ENCODE assay signal across 8 cellular contexts in the genomic region with DNA sequence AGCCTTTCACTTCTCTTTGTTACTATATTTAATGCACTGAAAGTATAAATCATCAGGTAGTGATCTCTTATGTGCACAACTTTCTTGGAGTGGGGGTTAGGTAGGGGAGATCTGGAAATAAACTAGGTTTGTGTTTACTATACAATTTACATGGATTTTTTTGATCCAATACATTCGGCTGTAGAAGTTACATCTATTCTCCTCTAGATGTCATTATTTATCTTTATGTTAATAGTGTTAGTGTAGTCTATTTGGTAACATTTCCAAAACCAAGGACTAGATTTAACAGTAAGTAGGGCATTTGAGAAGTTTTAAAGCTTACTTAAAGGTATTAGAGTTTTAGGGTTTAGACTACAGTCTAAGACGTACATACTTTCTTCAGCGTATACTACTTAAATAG. TPM values are rescaled to one million over a fixed set of nuclear protein-coding genes. Genes with fewer than 3 reads are reported as not detected.
DNase-seq lines count a peak whose midpoint lies in the region; ATAC-seq, FAIRE-seq and TF ChIP-seq lines count a peak whose summit lies in the region.

No MANE protein-coding gene starts in this region.

- peaks cover 19% of the 10 kb centered on the region for H3K79me2 ChIP-seq in PC-3 (ENCODE audit: low read length)

- FAIRE-seq in A204.1 (lab: Jason Lieb, UNC) = peak; percentile 97

- H3F3A ChIP-seq in PC-3 (ENCODE audit: low read length, unreplicated experiment) = no peaks in the 10 kb centered on the region

- intact Hi-C loops in PC-3 (cut with micrococcal nuclease) = loop anchor here (1.0 kb wide), 3 partner anchors 96 to 148 kb away; no protein-coding TSS in a partner anchor

- BruUV-seq in PC-3 (replicated peaks; lab: Mats Ljungman, UMichigan) = no TSS peak

- H3K4me2 ChIP-seq in PC-3 (ENCODE audit: low read length) = no peak overlapping the region

- TF ChIP-seq CTCF in GM10248 (IDR thresholded peaks at IDR 0.05; ENCODE audit: control extremely low read depth, extremely low read depth, low read depth, missing control alignments) = peak; percentile 37
- peak; percentile 74 for TF ChIP-seq CTCF in PC-3 (conservative IDR thresholded peaks at IDR 0.05; ENCODE audit: low read depth, low read length)
- peak; percentile 28 to 67 (median 48) for TF ChIP-seq CTCF in tibial nerve (IDR thresholded peaks at IDR 0.05)

- TF ChIP-seq POLR2A in tibial nerve (IDR thresholded peaks at IDR 0.05) = no peak

- H3K4me1 ChIP-seq in PC-3 (ENCODE audit: insufficient read depth, low read length) (peaks cover 5% of the 10 kb centered on the region; the same call in 1 of the 2 replicates), tibial nerve (peaks cover 0 to 13% (median 5%) of the 10 kb centered on the region in 4 donors)

- CTCF ChIA-PET in GM10248 (lab: Yijun Ruan, JAX) = interaction anchor here (0.8 to 10.7 kb wide), 22 partner anchors 9 to 208 kb away, joined by 3 to 247 read pairs (median 4); a partner anchor contains a TSS
- CTCF ChIA-PET in PC-3 (lab: Charles Lee) = interaction anchor here (0.5 to 1.2 kb wide), 6 partner anchors 94 to 268 kb away, joined by 3 to 20 read pairs (median 4); no protein-coding TSS in a partner anchor

- H3K4me3 ChIP-seq in PC-3 (ENCODE audit: low read length) = no peak overlapping the region
- no peak overlapping the region for H3K4me3 ChIP-seq in tibial nerve

- ATAC-seq in PC-3 (peak; percentile 70), HG03354 (IDR thresholded peaks at IDR 0.05; ENCODE audit: poor library complexity, severe bottlenecking, unreplicated experiment) (no peak), HG02642 (IDR thresholded peaks at IDR 0.05; ENCODE audit: poor library complexity, unreplicated experiment) (no peak)

- POLR2A ChIA-PET in GM10248 (lab: Yijun Ruan, JAX) (no interaction called here), PC-3 (lab: Charles Lee; ENCODE audit: unreplicated experiment) (no interaction called here)

- DNase-seq in GM10248 (ENCODE audit: extremely low spot score) = peak; percentile 46
- peak; percentile 51 for DNase-seq in PC-3
- peak; percentile 24 for DNase-seq in fibroblast of gingiva (ENCODE audit: low read depth)
- DNase-seq in tibial nerve (ENCODE audit: low spot score in 2 of 2) = no peak
- no peak for DNase-seq in hypothalamus (lab: John Stamatoyannopoulos, UW)

- H3K27ac ChIP-seq in PC-3 (ENCODE audit: low read length) (no peak overlapping the region), tibial nerve (no peak overlapping the region)

- H4K20me1 ChIP-seq in PC-3 (ENCODE audit: low read length) = no peaks in the 10 kb centered on the region

- H3K27me3 ChIP-seq in PC-3 (ENCODE audit: low read length) (no peaks in the 10 kb centered on the region), tibial nerve (no peaks in the 10 kb centered on the region)

- H3K36me3 ChIP-seq in PC-3 (ENCODE audit: low read depth, low read length) (peaks cover 22% of the 10 kb centered on the region; the same call in 1 of the 2 replicates), tibial nerve (peaks cover 0 to 50% (median 0%) of the 10 kb centered on the region in 3 donors)

- WGBS in tibial nerve, 2 donors = 55 to 60% methylated on average over 3 of the region's 3 CpGs

- H3K9ac ChIP-seq in PC-3 (ENCODE audit: low read length) = no peak overlapping the region

- H3K9me3 ChIP-seq in PC-3 (ENCODE audit: low read length) = no peaks in the 10 kb centered on the region
- no peaks in the 10 kb centered on the region for H3K9me3 ChIP-seq in tibial nerve

- H2AFZ ChIP-seq in PC-3 (ENCODE audit: low read length) = no peak overlapping the region

- no peaks in the 10 kb centered on the region for H3K9me2 ChIP-seq in PC-3 (replicated peaks; ENCODE audit: low read length)

- no peak for TF ChIP-seq EP300 in tibial nerve (IDR thresholded peaks at IDR 0.05)

RNA-seq across cellular contexts. Expression of a gene that starts 5.4 kb away (rescaled TPM):
- total RNA-seq in PC-3 (2014; rRNA removed) (39.5 and 47.8 TPM in 2 replicates), tibial nerve (10 to 100 TPM; 32.6 to 41.2 (median 37.1) TPM)

Comparison
In these comparisons a context has a peak if more than half of its experiments do, and no peak if none do; other contexts are left out.
1. DNase-seq: peak in GM10248 (single experiment), PC-3 (single experiment) and fibroblast of gingiva (single experiment); none in tibial nerve (0 of 2) and hypothalamus (0 of 51).
2. Peak in every context shown above with its lines, with median percentiles within 50 percentile points of each other: CTCF ChIP-seq.